In genomic region chr6:90375681-90376439, GRCh38 we compare ENCODE assay signal across 1 cellular context.
TF ChIP-seq lines count a peak whose summit lies in the region.

No MANE protein-coding gene starts in this region.

TF ChIP-seq in H1, 55 proteins besides CTCF, POLR2A, EP300 and RAD21 (continued from another document):
- TF ChIP-seq USF2 (IDR thresholded peaks at IDR 0.05; ENCODE audit: low read length), result no peak
- TF ChIP-seq EZH2 (IDR thresholded peaks at IDR 0.05; ENCODE audit: low read depth, low read length, severe bottlenecking), result no peak
- TF ChIP-seq GTF2F1 (IDR thresholded peaks at IDR 0.05; ENCODE audit: borderline replicate concordance, low read depth, low read length), result no peak
- TF ChIP-seq CHD1 (IDR thresholded peaks at IDR 0.05; ENCODE audit: low read depth, low read length), result no peak
